In the genomic region with DNA sequence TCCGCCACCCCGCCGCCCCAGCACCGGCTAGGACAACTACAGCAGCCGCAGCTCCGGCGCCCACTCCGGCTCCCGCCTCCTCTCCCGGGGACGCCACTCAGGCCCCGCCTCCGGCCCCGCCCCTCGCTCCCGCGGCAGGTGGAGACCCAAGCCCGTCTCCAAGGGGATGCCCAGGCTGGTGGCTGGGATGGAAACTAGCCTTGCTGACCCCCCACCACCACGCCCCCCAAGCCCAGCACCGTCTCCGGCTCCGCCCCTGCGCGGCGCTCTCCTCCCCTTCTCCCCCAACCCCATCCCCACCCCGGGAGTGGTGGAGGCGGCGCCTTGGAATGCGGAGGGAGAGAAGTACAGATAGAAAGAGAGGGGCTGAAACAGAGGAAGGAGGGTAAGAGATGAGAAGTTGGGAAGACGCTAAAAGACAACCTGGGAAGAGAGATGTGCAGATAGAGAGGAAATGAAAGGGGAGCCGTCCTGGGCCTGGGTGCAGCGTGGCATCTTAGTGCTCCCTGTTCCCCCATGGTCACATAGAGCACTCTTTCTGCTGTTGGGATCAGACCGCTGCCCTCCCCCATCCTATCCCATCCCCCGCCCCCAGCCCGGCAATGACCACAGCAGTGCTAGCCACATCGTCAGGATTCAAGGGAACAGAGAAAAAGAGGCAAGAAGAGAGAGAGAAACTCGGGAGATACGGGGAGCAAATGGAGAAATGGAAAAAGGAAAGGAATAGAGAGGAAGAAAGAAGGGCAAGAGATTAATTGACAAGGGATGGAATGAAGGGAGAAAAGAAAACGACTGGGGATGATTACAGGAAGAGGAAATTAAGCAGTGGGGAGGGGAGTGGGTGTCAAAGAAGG, we compare ENCODE assay signal across 8 cellular contexts. TPM values are rescaled to one million over a fixed set of nuclear protein-coding genes. Genes with fewer than 3 reads are reported as not detected.
DNase-seq lines count a peak whose midpoint lies in the region; ATAC-seq and TF ChIP-seq lines count a peak whose summit lies in the region.

A gene with protein sequence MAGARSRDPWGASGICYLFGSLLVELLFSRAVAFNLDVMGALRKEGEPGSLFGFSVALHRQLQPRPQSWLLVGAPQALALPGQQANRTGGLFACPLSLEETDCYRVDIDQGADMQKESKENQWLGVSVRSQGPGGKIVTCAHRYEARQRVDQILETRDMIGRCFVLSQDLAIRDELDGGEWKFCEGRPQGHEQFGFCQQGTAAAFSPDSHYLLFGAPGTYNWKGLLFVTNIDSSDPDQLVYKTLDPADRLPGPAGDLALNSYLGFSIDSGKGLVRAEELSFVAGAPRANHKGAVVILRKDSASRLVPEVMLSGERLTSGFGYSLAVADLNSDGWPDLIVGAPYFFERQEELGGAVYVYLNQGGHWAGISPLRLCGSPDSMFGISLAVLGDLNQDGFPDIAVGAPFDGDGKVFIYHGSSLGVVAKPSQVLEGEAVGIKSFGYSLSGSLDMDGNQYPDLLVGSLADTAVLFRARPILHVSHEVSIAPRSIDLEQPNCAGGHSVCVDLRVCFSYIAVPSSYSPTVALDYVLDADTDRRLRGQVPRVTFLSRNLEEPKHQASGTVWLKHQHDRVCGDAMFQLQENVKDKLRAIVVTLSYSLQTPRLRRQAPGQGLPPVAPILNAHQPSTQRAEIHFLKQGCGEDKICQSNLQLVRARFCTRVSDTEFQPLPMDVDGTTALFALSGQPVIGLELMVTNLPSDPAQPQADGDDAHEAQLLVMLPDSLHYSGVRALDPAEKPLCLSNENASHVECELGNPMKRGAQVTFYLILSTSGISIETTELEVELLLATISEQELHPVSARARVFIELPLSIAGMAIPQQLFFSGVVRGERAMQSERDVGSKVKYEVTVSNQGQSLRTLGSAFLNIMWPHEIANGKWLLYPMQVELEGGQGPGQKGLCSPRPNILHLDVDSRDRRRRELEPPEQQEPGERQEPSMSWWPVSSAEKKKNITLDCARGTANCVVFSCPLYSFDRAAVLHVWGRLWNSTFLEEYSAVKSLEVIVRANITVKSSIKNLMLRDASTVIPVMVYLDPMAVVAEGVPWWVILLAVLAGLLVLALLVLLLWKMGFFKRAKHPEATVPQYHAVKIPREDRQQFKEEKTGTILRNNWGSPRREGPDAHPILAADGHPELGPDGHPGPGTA (minus strand): TSS at position 64 of the 854 bp plus-strand sequence. CDS start 222 bp downstream, outside the sequence.

- no peaks in the 10 kb centered on the region for H3K9me3 ChIP-seq in GM23248 (ENCODE audit: low read depth)
- H3K9me3 ChIP-seq in mucosa of rectum (ENCODE audit: control insufficient read depth in 2 of 2, low read length in 2 of 2), result no peaks in the 10 kb centered on the region

- H3K9me2 ChIP-seq in GM23248 (ENCODE audit: insufficient read depth), result no peaks in the 10 kb centered on the region

- no peaks in the 10 kb centered on the region for H3K9me3 Mint-ChIP-seq in stimulated activated naive B cell treated with anti-CD40 and anti-IgM and Interleukin-4, amounts not matched to agents 10 μg/mL and 1 μg/mL and 100 μg/mL, for 72 hours

- H3K4me1 ChIP-seq in GM23248 (ENCODE audit: insufficient read depth), result peaks cover 18% of the 10 kb centered on the region
- peaks cover 9 to 10% of the 10 kb centered on the region in 2 donors for H3K4me1 ChIP-seq in mucosa of rectum (ENCODE audit: control insufficient read depth in 2 of 2, insufficient read depth in 2 of 2, low read length in 2 of 2)

- peak within 1 kb of the TSS; percentile 68 to 84 for H3K4me3 Mint-ChIP-seq in stimulated activated naive B cell treated with anti-CD40 and anti-IgM and Interleukin-4, amounts not matched to agents 10 μg/mL and 1 μg/mL and 100 μg/mL, for 72 hours

- no peak for TF ChIP-seq CTCF in BJ (IDR thresholded peaks at IDR 0.05; ENCODE audit: insufficient read depth, low read depth, low read length)

- H3K4me2 ChIP-seq in GM23248 (ENCODE audit: unreplicated experiment), result peak within 1 kb of the TSS; percentile 79

- no peaks in the 10 kb centered on the region for H3K36me3 ChIP-seq in BJ (ENCODE audit: control insufficient read depth, insufficient read depth, low read length)
- no peaks in the 10 kb centered on the region for H3K36me3 ChIP-seq in GM23248 (ENCODE audit: low read depth)
- H3K36me3 ChIP-seq in mucosa of rectum (ENCODE audit: control insufficient read depth in 2 of 2, insufficient read depth in 2 of 2, low read length in 2 of 2), result no peaks in the 10 kb centered on the region

- peaks cover 22 to 30% of the 10 kb centered on the region in 2 donors for H3K4me1 Mint-ChIP-seq in stimulated activated naive B cell treated with anti-CD40 and anti-IgM and Interleukin-4, amounts not matched to agents 10 μg/mL and 1 μg/mL and 100 μg/mL, for 72 hours

- H3K79me2 ChIP-seq in GM23248 (ENCODE audit: insufficient read depth), result no peaks in the 10 kb centered on the region

- peak within 1 kb of the TSS; percentile 27; the same call in 1 of the 2 replicates for H3K9ac ChIP-seq in GM23248
- H3K9ac ChIP-seq in mucosa of rectum (ENCODE audit: low read depth in 1 of 2, low read length in 2 of 2), result peak within 1 kb of the TSS; percentile 28 to 37

- peak within 1 kb of the TSS; percentile 62 for H3K4me3 ChIP-seq in BJ (ENCODE audit: low read depth, low read length)
- H3K4me3 ChIP-seq in GM23248, result peak within 1 kb of the TSS; percentile 70
- peak within 1 kb of the TSS; percentile 59 to 70 for H3K4me3 ChIP-seq in mucosa of rectum (ENCODE audit: low read length in 2 of 2)

- no peak for DNase-seq in BJ (ENCODE audit: low read depth)
- DNase-seq in GM23248, result peak; percentile 63
- peak; percentile 48 for DNase-seq in NCI-H345 treated with DMSO at 0.1 percent for 48 hours (lab: John Stamatoyannopoulos, UW; ENCODE audit: unreplicated experiment)
- peak; percentile 44 for DNase-seq in activated T-cell treated with anti-CD3 and anti-CD28 coated beads for 24 hours (ENCODE audit: low read depth)
- DNase-seq in epidermal melanocyte (ENCODE audit: insufficient read length, low spot score), result peak; percentile 58
- DNase-seq in stimulated activated naive B cell treated with anti-CD40 and anti-IgM and Interleukin-4, amounts not matched to agents 10 μg/mL and 1 μg/mL and 100 μg/mL, for 72 hours, result peak; percentile 20
- DNase-seq in SW 1271 (lab: John Stamatoyannopoulos, UW), result no peak

- H2AFZ ChIP-seq in GM23248, result peak within 1 kb of the TSS; percentile 70

- peaks cover 8 to 21% of the 10 kb centered on the region in 2 donors for H3K27me3 Mint-ChIP-seq in stimulated activated naive B cell treated with anti-CD40 and anti-IgM and Interleukin-4, amounts not matched to agents 10 μg/mL and 1 μg/mL and 100 μg/mL, for 72 hours

- CTCF ChIA-PET in BJ (lab: Yijun Ruan, JAX), result interaction anchor here (1.6 to 2.2 kb wide), 2 partner anchors 13 to 51 kb away, joined by 3 to 6 read pairs; no protein-coding TSS in a partner anchor

- 0 out of 2 replicates have a peak, but pooled peaks cover 2% of the 10 kb centered on the region for H3K27me3 ChIP-seq in BJ (ENCODE audit: control insufficient read depth, insufficient read depth, low read length)
- no peaks in the 10 kb centered on the region for H3K27me3 ChIP-seq in GM23248 (replicated peaks; ENCODE audit: insufficient read depth)
- H3K27me3 ChIP-seq in mucosa of rectum (ENCODE audit: control insufficient read depth in 2 of 2, insufficient read depth in 2 of 2, low read length in 2 of 2), result peaks cover 10 to 11% of the 10 kb centered on the region in 2 donors

- in situ Hi-C loops in GM23248 (cut with MboI), result no loop called here

- WGBS in GM23248 (ENCODE audit: low coverage in 1 of 2, low lambda C conversion rate in 2 of 2, missing lambda C conversion rate in 2 of 2), 2 experiments, result 0 to 2% methylated on average over 9 to 39 of the region's 39 CpGs

- no peak within 1 kb of the TSS for H3K27ac ChIP-seq in GM23248
- H3K27ac ChIP-seq in mucosa of rectum (ENCODE audit: low read depth in 2 of 2, low read length in 2 of 2), result peak within 1 kb of the TSS; percentile 35 to 40

- H3K36me3 Mint-ChIP-seq in stimulated activated naive B cell treated with anti-CD40 and anti-IgM and Interleukin-4, amounts not matched to agents 10 μg/mL and 1 μg/mL and 100 μg/mL, for 72 hours, result no peaks in the 10 kb centered on the region

- ATAC-seq in stimulated activated naive B cell treated with anti-CD40 and anti-IgM and Interleukin-4, amounts not matched to agents 10 μg/mL and 1 μg/mL and 100 μg/mL, for 72 hours (replicated peaks), result peak; percentile 73 to 76

- peaks cover 14% of the 10 kb centered on the region for H3F3A ChIP-seq in GM23248 (ENCODE audit: insufficient read depth)

- peak within 1 kb of the TSS; percentile 10 for H3K27ac Mint-ChIP-seq in stimulated activated naive B cell treated with anti-CD40 and anti-IgM and Interleukin-4, amounts not matched to agents 10 μg/mL and 1 μg/mL and 100 μg/mL, for 72 hours

- POLR2A ChIA-PET in BJ (lab: Charles Lee), result interaction anchor here (0.6 kb wide), 1 partner anchor 15 kb away, joined by 3 read pairs; no protein-coding TSS in a partner anchor

- H4K20me1 ChIP-seq in GM23248 (ENCODE audit: insufficient read depth), result no peaks in the 10 kb centered on the region

RNA-seq across cellular contexts. Expression of the gene that starts here (rescaled TPM):
- 9.4 and 11.6 TPM in 2 replicates for polyA plus RNA-seq in BJ (2011; rRNA removed)
- 4.7 and 7.8 TPM in 2 replicates for polyA minus RNA-seq in BJ (2011; rRNA and poly(A)+ RNA removed)
- total RNA-seq in GM23248 (2014; rRNA removed; shearing (Covaris generic)), result 6.6 and 7.2 TPM in 2 replicates
- 2.0 and 2.1 TPM in 2 replicates for polyA plus RNA-seq in GM23248 (2016; fragmentation: Nextera tagmentation; extraction: Ambion mirVana)

Comparison
In these comparisons a context has a peak if more than half of its experiments do, and no peak if none do; other contexts are left out.
1. DNase-seq: peak in GM23248 (single experiment), NCI-H345 treated with DMSO at 0.1 percent for 48 hours (single experiment), activated T-cell treated with anti-CD3 and anti-CD28 coated beads for 24 hours (single experiment), epidermal melanocyte (single experiment) and stimulated activated naive B cell treated with anti-CD40 and anti-IgM and Interleukin-4, amounts not matched to agents 10 μg/mL and 1 μg/mL and 100 μg/mL, for 72 hours (single experiment); none in BJ (single experiment) and SW 1271 (0 of 2).
2. Peak in every context shown above with its lines, with median percentiles within 50 percentile points of each other: H3K4me3 ChIP-seq.